2 cellular contexts compared by ENCODE assay signal in the genomic region with DNA sequence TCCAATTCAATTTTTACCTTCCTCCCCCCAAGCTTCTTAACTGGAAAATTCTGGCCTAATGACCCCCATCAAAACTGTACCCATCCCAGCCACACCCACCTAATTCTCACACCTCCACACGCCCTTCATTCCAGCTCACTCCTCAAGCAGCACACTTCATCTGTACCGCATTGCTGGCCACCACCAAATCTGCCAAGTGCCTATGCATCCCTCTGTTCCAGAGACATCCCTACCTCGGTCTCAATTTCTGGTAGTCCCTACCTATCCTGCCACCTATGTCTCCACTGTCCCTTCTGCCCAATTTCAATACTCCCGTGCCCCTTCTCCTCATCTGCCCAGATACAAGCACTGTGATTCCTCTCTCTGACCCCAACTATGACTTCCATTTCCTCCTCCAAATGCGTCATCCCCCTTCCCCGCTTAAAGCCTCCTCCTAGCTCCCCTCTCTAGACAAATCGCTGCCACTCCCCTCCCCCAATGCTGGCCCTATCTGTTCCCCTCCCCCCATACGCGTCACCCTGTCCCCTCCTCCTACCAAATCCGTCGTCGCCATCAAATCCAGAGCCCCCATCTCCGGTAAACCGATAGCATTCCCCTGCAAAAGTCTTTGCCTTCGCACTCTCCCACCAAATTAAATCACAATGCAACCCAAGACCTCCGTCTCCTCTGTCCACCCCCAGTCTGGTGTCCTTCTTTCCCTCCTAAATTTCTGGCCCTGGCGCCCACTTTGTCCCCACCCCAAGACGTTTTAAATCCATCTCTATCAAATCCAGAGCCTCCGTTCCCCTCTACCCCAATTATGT.
TF ChIP-seq lines count a peak whose summit lies in the region.

No MANE protein-coding gene starts in this region.

TF ChIP-seq in HEK293T, 16 proteins besides CTCF, POLR2A, EP300 and RAD21:
- TF ChIP-seq L3MBTL2 (conservative IDR thresholded peaks at IDR 0.05) (no peak; the same call in 1 of the 2 replicates), FOXK2 (IDR thresholded peaks at IDR 0.05) (no peak), CTBP1 (IDR thresholded peaks at IDR 0.05; ENCODE audit: borderline replicate concordance) (no peak), ARNT (IDR thresholded peaks at IDR 0.05) (no peak), SUZ12 (IDR thresholded peaks at IDR 0.05) (no peak), ELF4 (IDR thresholded peaks at IDR 0.05) (no peak), LEF1 (IDR thresholded peaks at IDR 0.05; ENCODE audit: borderline replicate concordance) (no peak)
- TF ChIP-seq, protein P1, sequence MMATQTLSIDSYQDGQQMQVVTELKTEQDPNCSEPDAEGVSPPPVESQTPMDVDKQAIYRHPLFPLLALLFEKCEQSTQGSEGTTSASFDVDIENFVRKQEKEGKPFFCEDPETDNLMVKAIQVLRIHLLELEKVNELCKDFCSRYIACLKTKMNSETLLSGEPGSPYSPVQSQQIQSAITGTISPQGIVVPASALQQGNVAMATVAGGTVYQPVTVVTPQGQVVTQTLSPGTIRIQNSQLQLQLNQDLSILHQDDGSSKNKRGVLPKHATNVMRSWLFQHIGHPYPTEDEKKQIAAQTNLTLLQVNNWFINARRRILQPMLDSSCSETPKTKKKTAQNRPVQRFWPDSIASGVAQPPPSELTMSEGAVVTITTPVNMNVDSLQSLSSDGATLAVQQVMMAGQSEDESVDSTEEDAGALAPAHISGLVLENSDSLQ (IDR thresholded peaks at IDR 0.05): no peak

TF ChIP-seq in HepG2, 621 proteins besides CTCF, POLR2A, EP300 and RAD21:
- TF ChIP-seq PCBP2 (optimal IDR thresholded peaks at IDR 0.05; ENCODE audit: low read depth, low read length, poor library complexity, severe bottlenecking): peak; percentile 52
- TF ChIP-seq, protein P2, sequence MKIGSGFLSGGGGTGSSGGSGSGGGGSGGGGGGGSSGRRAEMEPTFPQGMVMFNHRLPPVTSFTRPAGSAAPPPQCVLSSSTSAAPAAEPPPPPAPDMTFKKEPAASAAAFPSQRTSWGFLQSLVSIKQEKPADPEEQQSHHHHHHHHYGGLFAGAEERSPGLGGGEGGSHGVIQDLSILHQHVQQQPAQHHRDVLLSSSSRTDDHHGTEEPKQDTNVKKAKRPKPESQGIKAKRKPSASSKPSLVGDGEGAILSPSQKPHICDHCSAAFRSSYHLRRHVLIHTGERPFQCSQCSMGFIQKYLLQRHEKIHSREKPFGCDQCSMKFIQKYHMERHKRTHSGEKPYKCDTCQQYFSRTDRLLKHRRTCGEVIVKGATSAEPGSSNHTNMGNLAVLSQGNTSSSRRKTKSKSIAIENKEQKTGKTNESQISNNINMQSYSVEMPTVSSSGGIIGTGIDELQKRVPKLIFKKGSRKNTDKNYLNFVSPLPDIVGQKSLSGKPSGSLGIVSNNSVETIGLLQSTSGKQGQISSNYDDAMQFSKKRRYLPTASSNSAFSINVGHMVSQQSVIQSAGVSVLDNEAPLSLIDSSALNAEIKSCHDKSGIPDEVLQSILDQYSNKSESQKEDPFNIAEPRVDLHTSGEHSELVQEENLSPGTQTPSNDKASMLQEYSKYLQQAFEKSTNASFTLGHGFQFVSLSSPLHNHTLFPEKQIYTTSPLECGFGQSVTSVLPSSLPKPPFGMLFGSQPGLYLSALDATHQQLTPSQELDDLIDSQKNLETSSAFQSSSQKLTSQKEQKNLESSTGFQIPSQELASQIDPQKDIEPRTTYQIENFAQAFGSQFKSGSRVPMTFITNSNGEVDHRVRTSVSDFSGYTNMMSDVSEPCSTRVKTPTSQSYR (CRISPR knock-in tag; IDR thresholded peaks at IDR 0.05; ENCODE audit: borderline replicate concordance): peak; percentile 79; the same call in 1 of the 2 replicates
- no peak for TF ChIP-seq FOXK2 (IDR thresholded peaks at IDR 0.05)
- no peak for TF ChIP-seq LCORL (IDR thresholded peaks at IDR 0.05)
- TF ChIP-seq LCORL (CRISPR knock-in tag; IDR thresholded peaks at IDR 0.05): 0 out of 2 replicates have a peak, but pooled peaks have one; percentile 28
- TF ChIP-seq ZNF564 (CRISPR knock-in tag; IDR thresholded peaks at IDR 0.05): 0 out of 2 replicates have a peak, but pooled peaks have one; percentile 6
- 0 out of 2 replicates have a peak, but pooled peaks have one; percentile 50 for TF ChIP-seq NFKB2 (CRISPR knock-in tag; IDR thresholded peaks at IDR 0.05; ENCODE audit: borderline replicate concordance)
- 0 out of 2 replicates have a peak, but pooled peaks have one; percentile 19 for TF ChIP-seq JUNB (CRISPR knock-in tag; IDR thresholded peaks at IDR 0.05; ENCODE audit: borderline replicate concordance)
- no peak for TF ChIP-seq MEIS2 (CRISPR knock-in tag; IDR thresholded peaks at IDR 0.05)
- peak; percentile 98 for TF ChIP-seq PRPF4 (IDR thresholded peaks at IDR 0.05; ENCODE audit: low read depth, low read length, poor library complexity, severe bottlenecking)
- TF ChIP-seq ZNF382 (CRISPR knock-in tag; IDR thresholded peaks at IDR 0.05; ENCODE audit: borderline replicate concordance): no peak
- TF ChIP-seq SAP130 (CRISPR knock-in tag; IDR thresholded peaks at IDR 0.05; ENCODE audit: low read depth): 0 out of 2 replicates have a peak, but pooled peaks have one; percentile 3
- TF ChIP-seq, protein P3, sequence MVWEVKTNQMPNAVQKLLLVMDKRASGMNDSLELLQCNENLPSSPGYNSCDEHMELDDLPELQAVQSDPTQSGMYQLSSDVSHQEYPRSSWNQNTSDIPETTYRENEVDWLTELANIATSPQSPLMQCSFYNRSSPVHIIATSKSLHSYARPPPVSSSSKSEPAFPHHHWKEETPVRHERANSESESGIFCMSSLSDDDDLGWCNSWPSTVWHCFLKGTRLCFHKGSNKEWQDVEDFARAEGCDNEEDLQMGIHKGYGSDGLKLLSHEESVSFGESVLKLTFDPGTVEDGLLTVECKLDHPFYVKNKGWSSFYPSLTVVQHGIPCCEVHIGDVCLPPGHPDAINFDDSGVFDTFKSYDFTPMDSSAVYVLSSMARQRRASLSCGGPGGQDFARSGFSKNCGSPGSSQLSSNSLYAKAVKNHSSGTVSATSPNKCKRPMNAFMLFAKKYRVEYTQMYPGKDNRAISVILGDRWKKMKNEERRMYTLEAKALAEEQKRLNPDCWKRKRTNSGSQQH (CRISPR knock-in tag; IDR thresholded peaks at IDR 0.05; ENCODE audit: low read depth): 0 out of 2 replicates have a peak, but pooled peaks have one; percentile 41
- peak; percentile 52; the same call in 1 of the 2 replicates for TF ChIP-seq CHD2 (IDR thresholded peaks at IDR 0.05; ENCODE audit: low read depth, low read length)
TF ChIP-seq in HepG2: peak in this region for 10.
